8 cellular contexts compared by ENCODE assay signal in genomic region chr18:57561728-57562423, GRCh38. TPM values are rescaled to one million over a fixed set of nuclear protein-coding genes. Genes with fewer than 3 reads are reported as not detected.
DNase-seq lines count a peak whose midpoint lies in the region; ATAC-seq, FAIRE-seq and TF ChIP-seq lines count a peak whose summit lies in the region.

No MANE protein-coding gene starts in this region.

- ATAC-seq in HG02798 (IDR thresholded peaks at IDR 0.05; ENCODE audit: poor library complexity, unreplicated experiment) = no peak
- ATAC-seq in HG03442 (IDR thresholded peaks at IDR 0.05; ENCODE audit: unreplicated experiment) = no peak

- DNase-seq in DMS153 (lab: John Stamatoyannopoulos, UW) = peak; percentile 21
- DNase-seq in H54 (ENCODE audit: insufficient read length, low spot score) = peak; percentile 25
- DNase-seq in NCI-H226 = peak; percentile 1
- peak; percentile 20 for DNase-seq in activated CD4-positive, alpha-beta memory T cell treated with anti-CD3 and anti-CD28 coated beads, Interleukin-2, amount 10 ng/mL, durations not matched to agents 7 days and 5 days
- peak; percentile 57 for DNase-seq in glomerular visceral epithelial cell (ENCODE audit: extremely low spot score)
- peak; percentile 56 for DNase-seq in renal cortical epithelial cell (ENCODE audit: low read depth)

- H3K4me3 Mint-ChIP-seq in activated CD4-positive, alpha-beta memory T cell treated with anti-CD3 and anti-CD28 coated beads, Interleukin-2, amount 10 ng/mL, durations not matched to agents 7 days and 5 days = no peak overlapping the region

- no peaks in the 10 kb centered on the region for H3K27me3 Mint-ChIP-seq in activated CD4-positive, alpha-beta memory T cell treated with anti-CD3 and anti-CD28 coated beads, Interleukin-2, amount 10 ng/mL, durations not matched to agents 7 days and 5 days

- no peaks in the 10 kb centered on the region for H3K4me1 Mint-ChIP-seq in activated CD4-positive, alpha-beta memory T cell treated with anti-CD3 and anti-CD28 coated beads, Interleukin-2, amount 10 ng/mL, durations not matched to agents 7 days and 5 days

- POLR2A ChIA-PET in activated CD4-positive, alpha-beta memory T cell treated with anti-CD3 and anti-CD28 coated beads, Interleukin-2, amount 10 ng/mL, durations not matched to agents 7 days and 5 days (lab: Charles Lee) = no interaction called here

- CTCF ChIA-PET in activated CD4-positive, alpha-beta memory T cell treated with anti-CD3 and anti-CD28 coated beads, Interleukin-2, amount 10 ng/mL, durations not matched to agents 7 days and 5 days (lab: Charles Lee) = interaction anchor here (0.6 to 3.1 kb wide), 8 partner anchors 10 to 864 kb away, joined by 3 to 15 read pairs (median 4); no protein-coding TSS in a partner anchor

- no peak for FAIRE-seq in H54 (lab: Jason Lieb, UNC)

- no peaks in the 10 kb centered on the region for H3K36me3 Mint-ChIP-seq in activated CD4-positive, alpha-beta memory T cell treated with anti-CD3 and anti-CD28 coated beads, Interleukin-2, amount 10 ng/mL, durations not matched to agents 7 days and 5 days (ENCODE audit: low read depth)

- TF ChIP-seq POLR2A in H54 (IDR thresholded peaks at IDR 0.05; ENCODE audit: low read depth, low read length) = no peak

- H3K27ac Mint-ChIP-seq in activated CD4-positive, alpha-beta memory T cell treated with anti-CD3 and anti-CD28 coated beads, Interleukin-2, amount 10 ng/mL, durations not matched to agents 7 days and 5 days = no peak overlapping the region

- no peaks in the 10 kb centered on the region for H3K9me3 Mint-ChIP-seq in activated CD4-positive, alpha-beta memory T cell treated with anti-CD3 and anti-CD28 coated beads, Interleukin-2, amount 10 ng/mL, durations not matched to agents 7 days and 5 days

RNA-seq across cellular contexts. Expression of gene FECH, which starts 24.6 kb away (rescaled TPM):
- 10 to 100 TPM; 14.4 to 18.1 TPM for total RNA-seq in activated CD4-positive, alpha-beta memory T cell treated with anti-CD3 and anti-CD28 coated beads, Interleukin-2, amount 10 ng/mL, durations not matched to agents 7 days and 5 days
- total RNA-seq in renal cortical epithelial cell = 39.3 and 40.5 TPM in 2 replicates

RNA-seq across cellular contexts. Expression of gene NARS1, which starts 59.8 kb away (rescaled TPM):
- total RNA-seq in activated CD4-positive, alpha-beta memory T cell treated with anti-CD3 and anti-CD28 coated beads, Interleukin-2, amount 10 ng/mL, durations not matched to agents 7 days and 5 days = 10 to 100 TPM; 92.4 to 98.3 TPM
- total RNA-seq in renal cortical epithelial cell = 369 and 391 TPM in 2 replicates

Comparison
In these comparisons a context has a peak if more than half of its experiments do, and no peak if none do; other contexts are left out.
1. DNase-seq: peak in every context shown above with its lines; median percentile 57 in glomerular visceral epithelial cell; 56 in renal cortical epithelial cell; 25 in H54; 21 in DMS153; 20 in activated CD4-positive, alpha-beta memory T cell treated with anti-CD3 and anti-CD28 coated beads, Interleukin-2, amount 10 ng/mL, durations not matched to agents 7 days and 5 days; 1 in NCI-H226.